In the genomic region with DNA sequence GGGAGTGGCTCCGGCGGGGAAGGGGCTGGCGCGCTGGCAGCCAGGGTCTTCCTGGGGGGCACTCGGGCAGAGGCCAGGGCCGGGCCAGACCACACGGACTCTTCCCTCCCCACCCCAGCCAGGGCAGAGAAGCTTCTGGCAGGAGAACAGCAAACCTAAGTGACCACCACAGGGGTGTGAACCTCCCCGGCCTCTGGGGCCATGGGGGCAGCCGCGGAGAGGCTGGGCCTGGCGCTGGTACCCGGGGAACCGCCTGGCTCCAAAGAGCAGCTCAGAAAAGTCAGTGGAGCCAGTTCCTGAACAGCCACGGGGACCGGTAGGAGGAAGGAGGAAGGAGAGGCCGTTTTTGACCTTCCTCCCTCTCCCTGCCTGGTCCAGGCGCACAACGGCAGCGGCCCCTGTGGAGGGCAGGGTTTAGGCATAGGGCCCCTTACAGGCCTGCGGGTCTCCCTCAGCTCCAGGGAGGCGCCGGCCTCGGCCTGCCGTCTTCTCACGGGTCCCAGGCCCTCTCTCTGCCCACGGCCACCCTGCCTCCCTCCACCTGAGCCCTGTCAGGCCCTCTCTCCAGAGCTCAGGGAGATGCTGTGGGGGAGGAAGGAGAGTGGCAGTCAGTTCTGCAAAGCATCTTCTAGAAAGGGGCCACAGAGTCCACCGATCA, we compare ENCODE assay signal across 21 cellular contexts. TPM values are rescaled to one million over a fixed set of nuclear protein-coding genes. Genes with fewer than 3 reads are reported as not detected.
A peak's percentile ranks its signal among the peaks of the same experiment; 100 is the strongest.
DNase-seq lines count a peak whose midpoint lies in the region; ATAC-seq and TF ChIP-seq lines count a peak whose summit lies in the region.
"Had no signal": no experiment of that assay in that cellular context is flagged by ENCODE, and none has a peak within 500 bp of the region (broad histone marks: within the 10 kb centered on the region; RNA-seq: fewer than 3 reads in every experiment).

No MANE protein-coding gene starts in this region.

- TF ChIP-seq CTCF in SK-N-SH (IDR thresholded peaks at IDR 0.05) (no peak), endodermal cell (conservative IDR thresholded peaks at IDR 0.05) (no peak), neural progenitor cell (IDR thresholded peaks at IDR 0.05) (no peak), upper lobe of right lung (IDR thresholded peaks at IDR 0.05) (no peak)

- 89% methylated on average over 24 of the region's 27 CpGs for whole genome bisulfite sequencing in SK-N-SH (ENCODE audit: low lambda C conversion rate)
- WGBS in endodermal cell (ENCODE audit: insufficient coverage in 1 of 2, insufficient read length in 1 of 2), 2 experiments, result 90 to 92% methylated on average over 10 to 27 of the region's 27 CpGs

- H3K79me2 ChIP-seq in SK-N-SH (ENCODE audit: insufficient read depth) (no peaks in the 10 kb centered on the region), neural progenitor cell (ENCODE audit: low read depth) (no peaks in the 10 kb centered on the region)
- H3K79me2 ChIP-seq: parathyroid adenoma had no signal

- POLR2A ChIA-PET in SK-N-SH (lab: Yijun Ruan, JAX), result interaction anchor here (1.8 to 2.8 kb wide), 2 partner anchors 12 to 52 kb away, joined by 13 to 19 read pairs; a partner anchor contains a TSS

- H3K27me3 ChIP-seq in SK-N-SH (ENCODE audit: insufficient read depth), result no peaks in the 10 kb centered on the region
- no peaks in the 10 kb centered on the region for H3K27me3 ChIP-seq in endodermal cell (ENCODE audit: control insufficient read depth, insufficient read depth, low read length, poor library complexity, severe bottlenecking)
- no peaks in the 10 kb centered on the region for H3K27me3 ChIP-seq in neural progenitor cell
- H3K27me3 ChIP-seq in upper lobe of right lung, result no peaks in the 10 kb centered on the region
- H3K27me3 ChIP-seq: gastrocnemius medialis, suprapubic skin had no signal

- H3K27me3 Mint-ChIP-seq in endodermal cell (ENCODE audit: insufficient read depth), result no peaks in the 10 kb centered on the region
- peaks cover 5% of the 10 kb centered on the region for H3K27me3 Mint-ChIP-seq in neural progenitor cell (ENCODE audit: insufficient read depth, low read depth)
- peaks cover 17% of the 10 kb centered on the region for H3K27me3 Mint-ChIP-seq in activated CD4-positive, alpha-beta T cell treated with anti-CD3 and anti-CD28 coated beads, Interleukin-2, amount 10 ng/mL, durations not matched to agents 24 days and 14 days
- H3K27me3 Mint-ChIP-seq: activated naive CD4-positive, alpha-beta T cell treated with anti-CD3 and anti-CD28 coated beads, Interleukin-2, amount 50 U/mL, for 24 hours; brain; dendritic cell treated with granulocyte-macrophage colony-stimulating factor and Interleukin-4, amounts not matched to agents 40 ng/mL and 50 ng/mL, for 4 days had no signal

- H3K27ac Mint-ChIP-seq in endodermal cell (no peak overlapping the region), neural progenitor cell (peak overlapping the region; percentile 57)
- no peak overlapping the region for H3K27ac Mint-ChIP-seq in activated CD4-positive, alpha-beta T cell treated with anti-CD3 and anti-CD28 coated beads, Interleukin-2, amount 10 ng/mL, durations not matched to agents 24 days and 14 days
- H3K27ac Mint-ChIP-seq: activated naive CD4-positive, alpha-beta T cell treated with anti-CD3 and anti-CD28 coated beads, Interleukin-2, amount 50 U/mL, for 24 hours; activated T-cell treated with anti-CD3 and anti-CD28 coated beads, Interleukin-2, amount 50 U/mL, for 24 hours; dendritic cell treated with granulocyte-macrophage colony-stimulating factor and Interleukin-4, amounts not matched to agents 40 ng/mL and 50 ng/mL, for 4 days had no signal

- no peak overlapping the region for H3K27ac ChIP-seq in SK-N-SH (ENCODE audit: low read depth in 2 of 2, low read length in 1 of 2)
- H3K27ac ChIP-seq in endodermal cell (ENCODE audit: low read depth, low read length), result peak overlapping the region; percentile 53
- no peak overlapping the region for H3K27ac ChIP-seq in neural progenitor cell
- H3K27ac ChIP-seq in upper lobe of right lung, result peak overlapping the region; percentile 55
- H3K27ac ChIP-seq: gastrocnemius medialis, parathyroid adenoma, suprapubic skin had no signal

- H3K9me2 ChIP-seq in SK-N-SH, result no peaks in the 10 kb centered on the region

- no peak overlapping the region for H3K4me3 Mint-ChIP-seq in endodermal cell
- H3K4me3 Mint-ChIP-seq in neural progenitor cell, result no peak overlapping the region
- H3K4me3 Mint-ChIP-seq in activated CD4-positive, alpha-beta T cell treated with anti-CD3 and anti-CD28 coated beads, Interleukin-2, amount 10 ng/mL, durations not matched to agents 24 days and 14 days, result no peak overlapping the region
- H3K4me3 Mint-ChIP-seq: activated naive CD4-positive, alpha-beta T cell treated with anti-CD3 and anti-CD28 coated beads, Interleukin-2, amount 50 U/mL, for 24 hours; activated T-cell treated with anti-CD3 and anti-CD28 coated beads, Interleukin-2, amount 50 U/mL, for 24 hours; brain; dendritic cell treated with granulocyte-macrophage colony-stimulating factor and Interleukin-4, amounts not matched to agents 40 ng/mL and 50 ng/mL, for 4 days had no signal

- H2AFZ ChIP-seq in SK-N-SH (ENCODE audit: low read depth) (no peak overlapping the region), neural progenitor cell (replicated peaks) (no peak overlapping the region)

- H3K9me3 ChIP-seq in SK-N-SH (no peaks in the 10 kb centered on the region), endodermal cell (ENCODE audit: control insufficient read depth, low read length) (peaks cover 4% of the 10 kb centered on the region), neural progenitor cell (ENCODE audit: low read depth) (no peaks in the 10 kb centered on the region), upper lobe of right lung (no peaks in the 10 kb centered on the region)
- H3K9me3 ChIP-seq: gastrocnemius medialis, suprapubic skin had no signal

- H3K4me2 ChIP-seq in SK-N-SH (no peak overlapping the region), neural progenitor cell (no peak overlapping the region)

- peaks cover 0 to 16% of the 10 kb centered on the region in 2 experiments; a peak in 1 of 4 replicates for H3K4me1 ChIP-seq in SK-N-SH (ENCODE audit: control insufficient read depth in 1 of 2, insufficient read depth in 2 of 2, low read depth in 1 of 2, low read length in 1 of 2)
- H3K4me1 ChIP-seq in endodermal cell (ENCODE audit: control insufficient read depth, insufficient read depth, low read length), result no peaks in the 10 kb centered on the region
- no peaks in the 10 kb centered on the region for H3K4me1 ChIP-seq in neural progenitor cell
- no peaks in the 10 kb centered on the region for H3K4me1 ChIP-seq in upper lobe of right lung

- CTCF ChIA-PET in SK-N-SH (lab: Yijun Ruan, JAX), result interaction anchor here (0.9 to 3.0 kb wide), 9 partner anchors 10 to 570 kb away, joined by 3 to 20 read pairs (median 4); no protein-coding TSS in a partner anchor

- H3K4me1 Mint-ChIP-seq in endodermal cell (no peaks in the 10 kb centered on the region), neural progenitor cell (peaks cover 6% of the 10 kb centered on the region)
- H3K4me1 Mint-ChIP-seq in activated CD4-positive, alpha-beta T cell treated with anti-CD3 and anti-CD28 coated beads, Interleukin-2, amount 10 ng/mL, durations not matched to agents 24 days and 14 days, result no peaks in the 10 kb centered on the region
- H3K4me1 Mint-ChIP-seq: activated naive CD4-positive, alpha-beta T cell treated with anti-CD3 and anti-CD28 coated beads, Interleukin-2, amount 50 U/mL, for 24 hours had no signal

- H3K36me3 Mint-ChIP-seq in endodermal cell (ENCODE audit: low read depth), result peaks cover 18% of the 10 kb centered on the region
- peaks cover 21% of the 10 kb centered on the region for H3K36me3 Mint-ChIP-seq in neural progenitor cell
- peaks cover 5% of the 10 kb centered on the region for H3K36me3 Mint-ChIP-seq in activated CD4-positive, alpha-beta T cell treated with anti-CD3 and anti-CD28 coated beads, Interleukin-2, amount 10 ng/mL, durations not matched to agents 24 days and 14 days (ENCODE audit: low read depth)

- H3K9ac ChIP-seq in SK-N-SH (no peak overlapping the region), endodermal cell (ENCODE audit: extremely low read depth, low read length, poor library complexity, severe bottlenecking) (no peak overlapping the region), neural progenitor cell (no peak overlapping the region)
- H3K9ac ChIP-seq: parathyroid adenoma had no signal

- intact Hi-C loops in upper lobe of right lung (cut with DNase I), result no loop called here
- intact Hi-C loops in activated CD4-positive, alpha-beta T cell treated with anti-CD3 and anti-CD28 coated beads, Interleukin-2, amount 10 ng/mL, durations not matched to agents 24 days and 14 days (cut with micrococcal nuclease), result no loop called here

- no peak overlapping the region for H3K4me3 ChIP-seq in SK-N-SH (ENCODE audit: low read depth in 2 of 2, low read length in 1 of 2)
- H3K4me3 ChIP-seq in endodermal cell (ENCODE audit: low read length), result no peak overlapping the region
- H3K4me3 ChIP-seq in neural progenitor cell, result no peak overlapping the region
- no peak overlapping the region for H3K4me3 ChIP-seq in upper lobe of right lung
- H3K4me3 ChIP-seq: gastrocnemius medialis, suprapubic skin had no signal

- no peak for TF ChIP-seq RAD21 in SK-N-SH (IDR thresholded peaks at IDR 0.05; ENCODE audit: low read length)

- no peak for TF ChIP-seq EP300 in SK-N-SH (IDR thresholded peaks at IDR 0.05; ENCODE audit: borderline replicate concordance in 1 of 2, low read depth in 1 of 2, low read length in 1 of 2)

- H3K36me3 ChIP-seq in SK-N-SH (replicated peaks in 1 of 2; ENCODE audit: control insufficient read depth in 1 of 2, insufficient read depth in 2 of 2, low read length in 1 of 2) (no peaks in the 10 kb centered on the region), endodermal cell (ENCODE audit: control insufficient read depth, insufficient read depth, low read length) (no peaks in the 10 kb centered on the region), neural progenitor cell (no peaks in the 10 kb centered on the region), upper lobe of right lung (no peaks in the 10 kb centered on the region)
- H3K36me3 ChIP-seq: gastrocnemius medialis, suprapubic skin had no signal

- peaks cover 4% of the 10 kb centered on the region for H3F3A ChIP-seq in SK-N-SH (replicated peaks; ENCODE audit: insufficient read depth)
- H3F3A ChIP-seq in neural progenitor cell (ENCODE audit: low read depth), result no peaks in the 10 kb centered on the region

- H3K9me3 Mint-ChIP-seq in endodermal cell (peaks cover 14% of the 10 kb centered on the region), neural progenitor cell (peaks cover 14% of the 10 kb centered on the region)
- no peaks in the 10 kb centered on the region for H3K9me3 Mint-ChIP-seq in activated CD4-positive, alpha-beta T cell treated with anti-CD3 and anti-CD28 coated beads, Interleukin-2, amount 10 ng/mL, durations not matched to agents 24 days and 14 days
- H3K9me3 Mint-ChIP-seq: activated naive CD4-positive, alpha-beta T cell treated with anti-CD3 and anti-CD28 coated beads, Interleukin-2, amount 50 U/mL, for 24 hours; dendritic cell treated with granulocyte-macrophage colony-stimulating factor and Interleukin-4, amounts not matched to agents 40 ng/mL and 50 ng/mL, for 4 days had no signal

- no peak for DNase-seq in SK-N-SH
- peak; percentile 53 for DNase-seq in endodermal cell
- DNase-seq in neural progenitor cell (ENCODE audit: low spot score), result no peak
- DNase-seq in upper lobe of right lung, result no peak
- DNase-seq in MV-4-11 (lab: John Stamatoyannopoulos, UW), result no peak
- no peak for DNase-seq in activated CD4-positive, alpha-beta T cell treated with anti-CD3 and anti-CD28 coated beads, Interleukin-2, amount 10 ng/mL, durations not matched to agents 24 days and 14 days
- DNase-seq in NCI-H1930 (lab: John Stamatoyannopoulos, UW), result no peak
- DNase-seq: activated T-cell treated with anti-CD3 and anti-CD28 coated beads, Interleukin-2, amount 50 U/mL, for 24 hours; DND-41; gastrocnemius medialis; left cardiac atrium; NCI-H2227 treated with DMSO at 0.1 percent for 48 hours; stimulated activated CD4-positive, alpha-beta T cell treated with anti-CD3 and anti-CD28 coated beads, Interleukin-4, amount 100 ng/mL, for 4 hours had no signal

- H4K20me1 ChIP-seq in SK-N-SH (ENCODE audit: insufficient read depth) (no peaks in the 10 kb centered on the region), neural progenitor cell (ENCODE audit: low read depth) (no peaks in the 10 kb centered on the region)

- ATAC-seq in SK-N-SH treated with all-trans-retinoic acid at 6 μM for 48 hours, result peak; percentile 6
- no peak for ATAC-seq in upper lobe of right lung

RNA-seq across cellular contexts. Expression of a gene that starts 51.8 kb away (rescaled TPM):
- polyA plus RNA-seq in SK-N-SH (2012; rRNA removed), result 14.9 and 18.2 TPM in 2 replicates
- 14.8 and 15.7 TPM in 2 replicates for polyA plus RNA-seq in SK-N-SH (2012; cell fraction: cytosol; rRNA removed)
- 11.4 and 14.6 TPM in 2 replicates for polyA plus RNA-seq in SK-N-SH (2012; cell fraction: nucleus; rRNA removed)
- total RNA-seq in endodermal cell (10 to 100 TPM; 30.9 to 37.9 TPM), neural progenitor cell (ENCODE audit: low replicate concordance) (33.1 and 38.9 TPM in 2 replicates), upper lobe of right lung (18.3 TPM)
- 32.7 TPM for polyA plus RNA-seq in endodermal cell (2013, experiment 1 of 2)
- 30.7 TPM for polyA plus RNA-seq in endodermal cell (2013, experiment 2 of 2)
- 48.2 and 52.9 TPM in 2 replicates for total RNA-seq in activated CD4-positive, alpha-beta T cell treated with anti-CD3 and anti-CD28 coated beads, Interleukin-2, amount 10 ng/mL, durations not matched to agents 24 days and 14 days

RNA-seq across cellular contexts. Expression of a gene that starts 54.3 kb away (rescaled TPM):
- not detected in 2 replicates for polyA plus RNA-seq in SK-N-SH (2012; rRNA removed)
- 0.03 and 0.05 TPM in 2 replicates for polyA plus RNA-seq in SK-N-SH (2012; cell fraction: cytosol; rRNA removed)
- polyA plus RNA-seq in SK-N-SH (2012; cell fraction: nucleus; rRNA removed), result not detected in 2 replicates
- total RNA-seq in endodermal cell (not detected), neural progenitor cell (ENCODE audit: low replicate concordance) (not detected in 2 replicates), upper lobe of right lung (not detected)
- polyA plus RNA-seq in endodermal cell (2013, experiment 1 of 2), result not detected
- polyA plus RNA-seq in endodermal cell (2013, experiment 2 of 2), result not detected
- not detected in 2 replicates for total RNA-seq in activated CD4-positive, alpha-beta T cell treated with anti-CD3 and anti-CD28 coated beads, Interleukin-2, amount 10 ng/mL, durations not matched to agents 24 days and 14 days
- total RNA-seq: gastrocnemius medialis; left cardiac atrium; Right ventricle myocardium inferior; suprapubic skin; T-helper 1 cell treated with Interleukin-12 subunit alpha and Interleukin-12 subunit beta and Interleukin-4 antibody, amounts not matched to agents 30 ng/mL and 1 ng/mL, for 36 hours had no signal

Comparison
In these comparisons a context has a peak if more than half of its experiments do, and no peak if none do; other contexts are left out.
1. H3K27ac ChIP-seq: peak in endodermal cell (single experiment) and upper lobe of right lung (single experiment); none in SK-N-SH (0 of 2) and neural progenitor cell (single experiment).